ENCODE assay signal across 1 cellular context in genomic region chr11:33802414-33802950, GRCh38.
TF ChIP-seq lines count a peak whose summit lies in the region.

No MANE protein-coding gene starts in this region.

TF ChIP-seq in WTC11, 78 proteins besides CTCF, POLR2A, EP300 and RAD21 (continued from another document):
- TF ChIP-seq ARID4B (CRISPR knock-in tag; IDR thresholded peaks at IDR 0.05; ENCODE audit: borderline replicate concordance) (peak; percentile 65; the same call in 1 of the 2 replicates), FOXK1 (CRISPR knock-in tag; IDR thresholded peaks at IDR 0.05) (no peak; the same call in 1 of the 2 replicates), ZNF425 (CRISPR knock-in tag; conservative IDR thresholded peaks at IDR 0.05) (no peak), E2F5 (CRISPR knock-in tag; IDR thresholded peaks at IDR 0.05) (0 out of 2 replicates have a peak, but pooled peaks have one; percentile 30), FOXP4 (CRISPR knock-in tag; IDR thresholded peaks at IDR 0.05) (no peak; the same call in 1 of the 2 replicates), TEAD1 (CRISPR knock-in tag; IDR thresholded peaks at IDR 0.05) (peak; percentile 72; the same call in 1 of the 2 replicates), ZNF317 (CRISPR knock-in tag; IDR thresholded peaks at IDR 0.05; ENCODE audit: borderline replicate concordance, low read depth) (no peak), CREB1 (CRISPR knock-in tag; IDR thresholded peaks at IDR 0.05) (no peak), MAX (CRISPR knock-in tag; IDR thresholded peaks at IDR 0.05) (peak; percentile 56; the same call in 1 of the 2 replicates), GTF2I (CRISPR knock-in tag; conservative IDR thresholded peaks at IDR 0.05) (0 out of 2 replicates have a peak, but pooled peaks have one; percentile 30), USF2 (CRISPR knock-in tag; IDR thresholded peaks at IDR 0.05) (0 out of 2 replicates have a peak, but pooled peaks have one; percentile 15)
